ENCODE assay signal across 2 cellular contexts in the genomic region with DNA sequence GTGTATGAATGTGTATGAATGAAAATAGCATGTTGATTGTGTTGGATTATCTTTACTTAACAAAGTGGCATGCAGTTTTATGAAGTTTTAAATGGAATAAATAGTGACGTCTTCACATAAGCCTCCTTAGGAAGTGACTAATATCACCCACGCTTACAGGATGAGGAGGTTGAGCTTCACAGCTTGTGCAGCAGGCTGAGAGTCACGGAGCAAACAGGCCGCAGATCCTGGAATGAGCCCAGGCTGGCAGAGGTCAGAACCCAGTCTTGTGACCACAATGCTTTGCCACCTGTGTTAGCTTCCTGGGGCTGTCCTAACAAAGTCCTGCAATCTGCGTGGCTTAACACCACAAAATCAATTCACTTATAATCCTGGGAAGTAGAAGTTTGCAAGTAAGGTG.
A peak's percentile ranks its signal among the peaks of the same experiment; 100 is the strongest.
TF ChIP-seq lines count a peak whose summit lies in the region.

No MANE protein-coding gene starts in this region.

TF ChIP-seq in HCT116, 20 proteins besides CTCF, POLR2A, EP300 and RAD21 (continued from another document):
- TF ChIP-seq, protein P1, sequence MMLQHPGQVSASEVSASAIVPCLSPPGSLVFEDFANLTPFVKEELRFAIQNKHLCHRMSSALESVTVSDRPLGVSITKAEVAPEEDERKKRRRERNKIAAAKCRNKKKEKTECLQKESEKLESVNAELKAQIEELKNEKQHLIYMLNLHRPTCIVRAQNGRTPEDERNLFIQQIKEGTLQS (IDR thresholded peaks at IDR 0.05), result no peak
- TF ChIP-seq POLR2AphosphoS5 (IDR thresholded peaks at IDR 0.05; ENCODE audit: low read depth, low read length) (no peak), SP1 (IDR thresholded peaks at IDR 0.05; ENCODE audit: low read depth) (no peak), SRF (IDR thresholded peaks at IDR 0.05; ENCODE audit: low read depth) (no peak)
TF ChIP-seq in HCT116: peak in this region for 0.

TF ChIP-seq in liver, 16 proteins besides CTCF, POLR2A, EP300 and RAD21 (continued from another document):
- TF ChIP-seq RXRA (IDR thresholded peaks at IDR 0.05), result peak in 1 of 2 donors; percentile 19
TF ChIP-seq in liver: peak in this region for 3.
